ENCODE assay signal across 9 cellular contexts in the genomic region with DNA sequence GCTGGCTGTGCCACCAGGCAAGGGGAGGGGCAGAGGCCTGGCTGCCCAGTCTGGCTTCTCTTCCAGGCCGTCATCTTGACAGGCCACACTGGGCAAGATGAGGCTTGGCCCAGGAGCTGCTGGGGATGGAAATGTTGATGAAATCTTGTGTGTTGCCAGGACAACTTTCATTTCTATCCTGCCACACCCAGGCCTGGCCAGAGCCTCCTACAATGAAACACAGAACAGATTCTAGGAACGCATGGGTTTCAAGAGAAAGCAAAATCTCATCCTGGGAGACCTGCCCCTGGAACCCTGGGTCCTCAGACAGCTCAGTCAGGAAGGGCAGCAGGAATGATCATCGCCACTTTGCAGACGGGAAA. TPM values are rescaled to one million over a fixed set of nuclear protein-coding genes. Genes with fewer than 3 reads are reported as not detected.
DNase-seq lines count a peak whose midpoint lies in the region; ATAC-seq, FAIRE-seq and TF ChIP-seq lines count a peak whose summit lies in the region.
"Had no signal": no experiment of that assay in that cellular context is flagged by ENCODE, and none has a peak within 500 bp of the region (broad histone marks: within the 10 kb centered on the region; RNA-seq: fewer than 3 reads in every experiment).

No MANE protein-coding gene starts in this region.

- WGBS in A549 (ENCODE audit: missing lambda C conversion rate), result 6% methylated on average over 4 of the region's 4 CpGs
- WGBS in IMR-90 (ENCODE audit: extremely low coverage in 2 of 2, insufficient read length in 1 of 2), 2 experiments, result no CpG with 5 or more reads among the region's 4 CpGs

- peak overlapping the region; percentile 60 for H3K9ac ChIP-seq in IMR-90 (ENCODE audit: low read depth, low read length)

- dilution Hi-C loops in IMR-90 (cut with HindIII; ENCODE audit: low sequenced_read_pairs, unreplicated experiment), result no loop called here

- peak overlapping the region; percentile 48 for H3K18ac ChIP-seq in IMR-90 (ENCODE audit: low read depth, low read length)

- peak overlapping the region; percentile 47; the same call in 2 of the 3 replicates for H2BK15ac ChIP-seq in IMR-90 (ENCODE audit: low read depth, low read length)

- peak overlapping the region; percentile 96 for H3K4ac ChIP-seq in IMR-90 (ENCODE audit: low read depth, low read length)

- TF ChIP-seq RAD21 in A549 (conservative IDR thresholded peaks at IDR 0.05 in 1 of 2, IDR thresholded peaks at IDR 0.05 in 1 of 2) (no peak), IMR-90 (IDR thresholded peaks at IDR 0.05; ENCODE audit: low read length) (no peak)

- DNase-seq in A549 (ENCODE audit: low read depth in 1 of 2, low spot score in 1 of 2), result peak; percentile 76 to 93
- DNase-seq in IMR-90, result peak; percentile 52
- DNase-seq in breast epithelium (ENCODE audit: low spot score in 2 of 2), result peak; percentile 82 to 91
- DNase-seq in left lobe of liver (ENCODE audit: low spot score), result peak; percentile 75

- no TSS peak for BruUV-seq in IMR-90 (replicated peaks; lab: Mats Ljungman, UMichigan)

- in situ Hi-C loops in IMR-90 (cut with MboI; ENCODE audit: low sequenced_read_pairs), result no loop called here

- peak overlapping the region; percentile 95 for H2AK9ac ChIP-seq in IMR-90 (replicated peaks; ENCODE audit: low read depth, low read length, poor library complexity)

- CTCF ChIA-PET in A549 (lab: Yijun Ruan, JAX) (interaction anchor here (0.5 to 43.5 kb wide), 8 partner anchors 9 to 168 kb away, joined by 3 to 2147 read pairs (median 44); a partner anchor contains a TSS), IMR-90 (lab: Yijun Ruan, JAX) (interaction anchor here (0.8 to 1.7 kb wide), 4 partner anchors 10 to 35 kb away, joined by 3 to 7 read pairs (median 4); a partner anchor contains a TSS)

- peak overlapping the region; percentile 80 for H2BK20ac ChIP-seq in IMR-90 (ENCODE audit: low read depth, low read length)

- H3K23ac ChIP-seq in IMR-90 (ENCODE audit: low read depth, low read length), result peak overlapping the region; percentile 96

- peak overlapping the region; percentile 83 for H4K5ac ChIP-seq in IMR-90 (ENCODE audit: low read depth, low read length)

- H3K4me3 ChIP-seq in A549 (peak overlapping the region; percentile 6; the same call in 1 of the 3 replicates), IMR-90 (ENCODE audit: insufficient read depth, low read depth, low read length) (no peak overlapping the region), breast epithelium (peak overlapping the region; percentile 30 to 63 (median 49))

- no peaks in the 10 kb centered on the region for H4K20me1 ChIP-seq in IMR-90 (ENCODE audit: insufficient read depth, low read length)

- H2BK5ac ChIP-seq in IMR-90 (ENCODE audit: low read depth, low read length, poor library complexity, severe bottlenecking), result peak overlapping the region; percentile 76

- H3K9me1 ChIP-seq in IMR-90 (ENCODE audit: insufficient read depth, low read length), result peaks cover 29% of the 10 kb centered on the region

- peak overlapping the region; percentile 96 to 100 for H3K27ac ChIP-seq in A549
- peak overlapping the region; percentile 71 for H3K27ac ChIP-seq in IMR-90 (ENCODE audit: insufficient read depth, low read length)
- peak overlapping the region; percentile 96 to 97 for H3K27ac ChIP-seq in breast epithelium
- peak overlapping the region; percentile 92 for H3K27ac ChIP-seq in temporal lobe (ENCODE audit: low read depth, low read length)

- TF ChIP-seq CTCF in A549 (IDR thresholded peaks at IDR 0.05) (no peak), IMR-90 (conservative IDR thresholded peaks at IDR 0.05; ENCODE audit: low read depth, low read length) (no peak), breast epithelium (IDR thresholded peaks at IDR 0.05) (no peak)

- TF ChIP-seq EP300 in A549 (IDR thresholded peaks at IDR 0.05), result no peak

- intact Hi-C loops in IMR-90 (cut with micrococcal nuclease), result no loop called here
- intact Hi-C loops in breast epithelium (cut with DNase I; ENCODE audit: low total_unique reads), result no loop called here

- peak overlapping the region; percentile 87 for H2AK5ac ChIP-seq in IMR-90 (ENCODE audit: low read depth, low read length)

- H3K36me3 ChIP-seq in IMR-90 (ENCODE audit: control insufficient read depth, insufficient read depth, low read length), result peaks cover 4% of the 10 kb centered on the region; the same call in 1 of the 2 replicates
- no peaks in the 10 kb centered on the region for H3K36me3 ChIP-seq in breast epithelium

- H3K9me3 ChIP-seq in A549 (no peaks in the 10 kb centered on the region), IMR-90 (ENCODE audit: control insufficient read depth, insufficient read depth, low read length) (no peaks in the 10 kb centered on the region), breast epithelium (no peaks in the 10 kb centered on the region)

- peak overlapping the region; percentile 93 for H2AFZ ChIP-seq in IMR-90 (replicated peaks; ENCODE audit: low read length, poor library complexity)

- no peak for FAIRE-seq in A549 (lab: Jason Lieb, UNC)
- FAIRE-seq: colon had no signal

- H3K4me2 ChIP-seq in A549 (peak overlapping the region; percentile 95), IMR-90 (ENCODE audit: low read depth, low read length) (peak overlapping the region; percentile 33)

- H4K91ac ChIP-seq in IMR-90 (ENCODE audit: insufficient read depth, low read depth, low read length), result peak overlapping the region; percentile 96

- POLR2A ChIA-PET in A549 (lab: Yijun Ruan, JAX), result interaction anchor here (1.2 to 7.6 kb wide), 5 partner anchors 11 to 35 kb away, joined by 3 to 371 read pairs (median 48); a partner anchor contains a TSS
- POLR2A ChIA-PET in IMR-90 (lab: Charles Lee; ENCODE audit: unreplicated experiment), result interaction anchor here (1.5 to 2.2 kb wide), 2 partner anchors 9 to 27 kb away, joined by 3 to 6 read pairs; a partner anchor contains a TSS

- H3K4me1 ChIP-seq in A549 (peaks cover 64% of the 10 kb centered on the region), IMR-90 (ENCODE audit: control insufficient read depth, insufficient read depth, low read length) (peaks cover 27% of the 10 kb centered on the region), breast epithelium (peaks cover 8 to 14% of the 10 kb centered on the region in 2 donors)

- H3K14ac ChIP-seq in IMR-90 (replicated peaks; ENCODE audit: low read depth, low read length), result peak overlapping the region; percentile 91

- H4K8ac ChIP-seq in IMR-90 (ENCODE audit: low read depth in 2 of 2, low read length in 2 of 2), result peak overlapping the region; percentile 98 to 99; a peak in 3 of 4 replicates

- ATAC-seq in A549 (peak; percentile 20 to 31), IMR-90 (ENCODE audit: low read depth) (peak; percentile 48), left lobe of liver (peak; percentile 72), HG02970 (IDR thresholded peaks at IDR 0.05; ENCODE audit: low FRiP score, unreplicated experiment) (no peak), HG03442 (IDR thresholded peaks at IDR 0.05; ENCODE audit: unreplicated experiment) (no peak), HG03108 (IDR thresholded peaks at IDR 0.05; ENCODE audit: unreplicated experiment) (no peak)

- H3K27me3 ChIP-seq in IMR-90 (ENCODE audit: control insufficient read depth, insufficient read depth, low read length), result no peaks in the 10 kb centered on the region
- no peaks in the 10 kb centered on the region for H3K27me3 ChIP-seq in breast epithelium

- H2BK120ac ChIP-seq in IMR-90 (ENCODE audit: low read depth, low read length), result peak overlapping the region; percentile 88

- TF ChIP-seq POLR2A in A549 (IDR thresholded peaks at IDR 0.05; ENCODE audit: low read length), result no peak
- no peak for TF ChIP-seq POLR2A in IMR-90 (IDR thresholded peaks at IDR 0.05; ENCODE audit: low read depth, low read length)
- TF ChIP-seq POLR2A in breast epithelium (IDR thresholded peaks at IDR 0.05), result peak; percentile 18

- H3K56ac ChIP-seq in IMR-90 (ENCODE audit: extremely low read depth, insufficient read depth, low read length), result 0 out of 2 replicates have a peak overlapping the region, but pooled peaks have one; percentile 35

- H3K79me1 ChIP-seq in IMR-90 (ENCODE audit: low read depth in 1 of 2, low read length in 2 of 2), result peaks cover 0 to 19% of the 10 kb centered on the region in 2 experiments; a peak in 1 of 4 replicates

RNA-seq across cellular contexts. Expression of a gene that starts 9.3 kb away (rescaled TPM):
- 14.5 and 15.5 TPM in 2 replicates for polyA plus RNA-seq in A549 (2011; rRNA removed)
- 15.9 and 18.5 TPM in 2 replicates for polyA plus RNA-seq in A549 (2012; cell fraction: cytosol; rRNA removed)
- polyA plus RNA-seq in A549 (2012; cell fraction: nucleus; rRNA removed), result 17.5 and 17.7 TPM in 2 replicates
- 16.1 to 23.1 TPM (median 21.2 TPM) in 3 replicates for polyA plus RNA-seq in A549 (2017; fragmentation: RNase III; extraction: RNeasy Plus Mini Kit Qiagen cat#74134 plus additional on column Dnase treatment)
- 10.0 and 13.8 TPM in 2 replicates for polyA minus RNA-seq in A549 (2011; rRNA and poly(A)+ RNA removed)
- total RNA-seq in IMR-90 (2012; rRNA removed), result 5.6 and 6.1 TPM in 2 replicates
- polyA plus RNA-seq in IMR-90 (2012; rRNA removed), result 4.5 TPM in 2 replicates
- 5.2 and 10.6 TPM in 2 replicates for polyA plus RNA-seq in IMR-90 (2012; cell fraction: cytosol; rRNA removed)
- polyA plus RNA-seq in IMR-90 (2012; cell fraction: nucleus; rRNA removed; ENCODE audit: low replicate concordance), result 2.9 and 6.9 TPM in 2 replicates
- total RNA-seq in breast epithelium, result 10 to 100 TPM in 2 of 3 donors, 1 to 10 TPM in 1; 6.6 to 13.3 (median 13.2) TPM
- total RNA-seq in left lobe of liver, result 14.2 TPM
- 8.4 TPM for total RNA-seq in temporal lobe

RNA-seq across cellular contexts. Expression of a gene that starts 22.7 kb away (rescaled TPM):
- 39.3 and 54.0 TPM in 2 replicates for polyA plus RNA-seq in A549 (2011; rRNA removed)
- 64.8 and 66.9 TPM in 2 replicates for polyA plus RNA-seq in A549 (2012; cell fraction: cytosol; rRNA removed)
- 44.8 and 55.9 TPM in 2 replicates for polyA plus RNA-seq in A549 (2012; cell fraction: nucleus; rRNA removed)
- 118 to 143 TPM (median 131 TPM) in 3 replicates for polyA plus RNA-seq in A549 (2017; fragmentation: RNase III; extraction: RNeasy Plus Mini Kit Qiagen cat#74134 plus additional on column Dnase treatment)
- 17.3 and 25.6 TPM in 2 replicates for polyA minus RNA-seq in A549 (2011; rRNA and poly(A)+ RNA removed)
- total RNA-seq in IMR-90 (2012; rRNA removed), result 5.9 and 8.6 TPM in 2 replicates
- polyA plus RNA-seq in IMR-90 (2012; rRNA removed), result 14.5 TPM in 2 replicates
- 13.5 and 13.8 TPM in 2 replicates for polyA plus RNA-seq in IMR-90 (2012; cell fraction: cytosol; rRNA removed)
- polyA plus RNA-seq in IMR-90 (2012; cell fraction: nucleus; rRNA removed; ENCODE audit: low replicate concordance), result 8.5 and 12.5 TPM in 2 replicates
- total RNA-seq in breast epithelium, result 10 to 100 TPM; 21.3 to 35.6 (median 33.4) TPM
- 29.3 TPM for total RNA-seq in left lobe of liver
- total RNA-seq in temporal lobe, result 8.1 TPM

RNA-seq across cellular contexts. Expression of a gene that starts 35.5 kb away (rescaled TPM):
- polyA plus RNA-seq in A549 (2011; rRNA removed) (11.2 and 11.4 TPM in 2 replicates), A549 (2017; fragmentation: RNase III; extraction: RNeasy Plus Mini Kit Qiagen cat#74134 plus additional on column Dnase treatment) (13.0 to 14.8 TPM (median 13.7 TPM) in 3 replicates), IMR-90 (2012; rRNA removed) (5.7 and 6.1 TPM in 2 replicates)
- polyA plus RNA-seq in A549 (2012; cell fraction: cytosol; rRNA removed), result 9.6 and 13.5 TPM in 2 replicates
- 34.8 and 36.5 TPM in 2 replicates for polyA plus RNA-seq in A549 (2012; cell fraction: nucleus; rRNA removed)
- 10.6 and 12.4 TPM in 2 replicates for polyA minus RNA-seq in A549 (2011; rRNA and poly(A)+ RNA removed)
- total RNA-seq in IMR-90 (2012; rRNA removed) (1.7 and 2.3 TPM in 2 replicates), breast epithelium (10 to 100 TPM; 13.8 to 28.8 (median 15.7) TPM), left lobe of liver (90.3 TPM), temporal lobe (4.2 TPM)
- polyA plus RNA-seq in IMR-90 (2012; cell fraction: cytosol; rRNA removed), result 4.5 and 5.5 TPM in 2 replicates
- polyA plus RNA-seq in IMR-90 (2012; cell fraction: nucleus; rRNA removed; ENCODE audit: low replicate concordance), result 29.9 and 39.6 TPM in 2 replicates

RNA-seq across cellular contexts. Expression of a gene that starts 38.6 kb away (rescaled TPM):
- polyA plus RNA-seq in A549 (2011; rRNA removed) (55.5 and 56.6 TPM in 2 replicates), A549 (2017; fragmentation: RNase III; extraction: RNeasy Plus Mini Kit Qiagen cat#74134 plus additional on column Dnase treatment) (104 to 107 TPM (median 105 TPM) in 3 replicates), IMR-90 (2012; rRNA removed) (36.6 and 39.0 TPM in 2 replicates)
- 98.3 and 162 TPM in 2 replicates for polyA plus RNA-seq in A549 (2012; cell fraction: cytosol; rRNA removed)
- 215 and 231 TPM in 2 replicates for polyA plus RNA-seq in A549 (2012; cell fraction: nucleus; rRNA removed)
- polyA minus RNA-seq in A549 (2011; rRNA and poly(A)+ RNA removed), result 138 and 167 TPM in 2 replicates
- total RNA-seq in IMR-90 (2012; rRNA removed) (5.3 and 5.6 TPM in 2 replicates), breast epithelium (10 to 100 TPM; 30.8 to 62.2 (median 41.1) TPM), left lobe of liver (3.4 TPM), temporal lobe (3.9 TPM)
- 14.8 and 45.8 TPM in 2 replicates for polyA plus RNA-seq in IMR-90 (2012; cell fraction: cytosol; rRNA removed)
- 35.9 and 73.0 TPM in 2 replicates for polyA plus RNA-seq in IMR-90 (2012; cell fraction: nucleus; rRNA removed; ENCODE audit: low replicate concordance)

RNA-seq across cellular contexts. Expression of a gene that starts 50.7 kb away (rescaled TPM):
- polyA plus RNA-seq in A549 (2011; rRNA removed) (8.6 and 17.5 TPM in 2 replicates), A549 (2017; fragmentation: RNase III; extraction: RNeasy Plus Mini Kit Qiagen cat#74134 plus additional on column Dnase treatment) (43.9 to 47.9 TPM (median 44.0 TPM) in 3 replicates), IMR-90 (2012; rRNA removed) (1.4 and 2.3 TPM in 2 replicates)
- 40.3 and 42.8 TPM in 2 replicates for polyA plus RNA-seq in A549 (2012; cell fraction: cytosol; rRNA removed)
- polyA plus RNA-seq in A549 (2012; cell fraction: nucleus; rRNA removed), result 91.1 and 105 TPM in 2 replicates
- polyA minus RNA-seq in A549 (2011; rRNA and poly(A)+ RNA removed), result 29.7 and 46.8 TPM in 2 replicates
- total RNA-seq in IMR-90 (2012; rRNA removed) (0.36 and 0.56 TPM in 2 replicates), breast epithelium (10 to 100 TPM in 2 of 3 donors, 1 to 10 TPM in 1; 9.2 to 31.2 (median 10.8) TPM), left lobe of liver (3.4 TPM), temporal lobe (4.2 TPM)
- polyA plus RNA-seq in IMR-90 (2012; cell fraction: cytosol; rRNA removed), result 4.2 and 5.3 TPM in 2 replicates
- polyA plus RNA-seq in IMR-90 (2012; cell fraction: nucleus; rRNA removed; ENCODE audit: low replicate concordance), result 10.8 and 12.1 TPM in 2 replicates

Comparison
In these comparisons a context has a peak if more than half of its experiments do, and no peak if none do; other contexts are left out.
1. ATAC-seq: peak in A549 (2 of 2), IMR-90 (single experiment) and left lobe of liver (single experiment); none in HG02970 (single experiment), HG03442 (single experiment) and HG03108 (single experiment).
2. Peak in every context shown above with its lines, with median percentiles within 50 percentile points of each other: DNase-seq and H3K27ac ChIP-seq.